Comparison of ENCODE assay signal across 23 cellular contexts in genomic region chr3:196599734-196600128, GRCh38. TPM values are rescaled to one million over a fixed set of nuclear protein-coding genes. Genes with fewer than 3 reads are reported as not detected.
"Had no signal": no experiment of that assay in that cellular context is flagged by ENCODE, and none has a peak within 500 bp of the region (broad histone marks: within the 10 kb centered on the region; RNA-seq: fewer than 3 reads in every experiment).

No MANE protein-coding gene starts in this region.

- H3K27me3 ChIP-seq: pancreas, right lobe of liver had no signal

- ATAC-seq: activated naive CD4-positive, alpha-beta T cell treated with anti-CD3 and anti-CD28 coated beads, Interleukin-2, amount 50 U/mL, for 72 hours; effector memory CD8-positive, alpha-beta T cell; mucosa of descending colon; pancreas; right lobe of liver had no signal

- DNase-seq: activated CD4-positive, alpha-beta T cell treated with anti-CD3 and anti-CD28 coated beads for 1 hour; activated CD4-positive, alpha-beta T cell treated with anti-CD3 and anti-CD28 coated beads, Interleukin-2, amount 50 U/mL, for 4 hours; activated gamma-delta T cell treated with Interleukin-2 at 50 U/mL for 16 hours; activated T-cell treated with anti-CD3 and anti-CD28 coated beads for 4 hours; amygdala; dermis blood vessel endothelial cell; effector memory CD8-positive, alpha-beta T cell; kidney glomerular epithelial cell; mucosa of descending colon; naive B cell; pancreas; right lobe of liver; stimulated activated CD4-positive, alpha-beta T cell treated with anti-CD3 and anti-CD28 coated beads, Interleukin-4, amount 100 ng/mL, for 1 hour; stomach; T1000; trophoblast cell; WERI-Rb-1 had no signal

- H3K9me3 Mint-ChIP-seq: activated naive CD4-positive, alpha-beta T cell treated with anti-CD3 and anti-CD28 coated beads, Interleukin-2, amount 50 U/mL, for 72 hours; activated T-helper 1 cell treated with anti-CD3 and anti-CD28 coated beads, Interleukin-12 subunit alpha, Interleukin-12 subunit beta, Interleukin-2, Interleukin-4 antibody, amounts not matched to agents 30 ng/mL and 10 ng/mL and 1 ng/mL, durations not matched to agents 14 hours and 24 hours and 36 hours; effector memory CD8-positive, alpha-beta T cell; memory B cell; naive B cell had no signal

- H3K4me3 Mint-ChIP-seq: activated T-helper 1 cell treated with anti-CD3 and anti-CD28 coated beads, Interleukin-12 subunit alpha, Interleukin-12 subunit beta, Interleukin-2, Interleukin-4 antibody, amounts not matched to agents 30 ng/mL and 10 ng/mL and 1 ng/mL, durations not matched to agents 14 hours and 24 hours and 36 hours; effector memory CD8-positive, alpha-beta T cell; memory B cell; naive B cell had no signal

- H3K4me1 ChIP-seq: pancreas, right lobe of liver had no signal

- H3K27ac Mint-ChIP-seq: activated naive CD4-positive, alpha-beta T cell treated with anti-CD3 and anti-CD28 coated beads, Interleukin-2, amount 50 U/mL, for 72 hours; activated T-helper 1 cell treated with anti-CD3 and anti-CD28 coated beads, Interleukin-12 subunit alpha, Interleukin-12 subunit beta, Interleukin-2, Interleukin-4 antibody, amounts not matched to agents 30 ng/mL and 10 ng/mL and 1 ng/mL, durations not matched to agents 14 hours and 24 hours and 36 hours; effector memory CD8-positive, alpha-beta T cell; memory B cell; naive B cell had no signal

- H3K36me3 ChIP-seq: cardiac muscle cell, pancreas, right lobe of liver, stomach, WERI-Rb-1 had no signal

- H3K27ac ChIP-seq: cardiac muscle cell, epithelial cell of prostate, pancreas, right lobe of liver, WERI-Rb-1 had no signal

- H3K4me3 ChIP-seq: cardiac muscle cell, mucosa of descending colon, pancreas, right lobe of liver, smooth muscle cell, stomach had no signal

- H3K36me3 Mint-ChIP-seq: activated naive CD4-positive, alpha-beta T cell treated with anti-CD3 and anti-CD28 coated beads, Interleukin-2, amount 50 U/mL, for 72 hours; memory B cell; naive B cell had no signal

- H3K9me3 ChIP-seq: mucosa of descending colon, pancreas, right lobe of liver, stomach had no signal

RNA-seq across cellular contexts. Expression of gene NRROS, which starts 39.8 kb away (rescaled TPM):
- polyA plus RNA-seq: cardiac muscle cell, smooth muscle cell had no signal
